ENCODE assay signal across 8 cellular contexts in genomic region chr17:2101448-2102257, GRCh38. TPM values are rescaled to one million over a fixed set of nuclear protein-coding genes. Genes with fewer than 3 reads are reported as not detected.
DNase-seq lines count a peak whose midpoint lies in the region; ATAC-seq, FAIRE-seq and TF ChIP-seq lines count a peak whose summit lies in the region.

No MANE protein-coding gene starts in this region.

- intact Hi-C loops in pancreas (cut with DNase I) = no loop called here

- no peaks in the 10 kb centered on the region for H3K4me1 ChIP-seq in pancreas

- no peak for TF ChIP-seq POLR2A in GM12892 (IDR thresholded peaks at IDR 0.05; ENCODE audit: low read depth, low read length)

- no peak overlapping the region for H3K4me3 ChIP-seq in pancreas
- H3K4me3 ChIP-seq in coronary artery = no peak overlapping the region

- DNase-seq in GM12892 (ENCODE audit: insufficient read length) (no peak), astrocyte of the hippocampus (ENCODE audit: low read depth, low spot score) (peak; percentile 78), pancreas (peak; percentile 55 to 80 (median 72)), GOT3 (lab: John Stamatoyannopoulos, UW) (no peak), coronary artery (ENCODE audit: low spot score) (no peak)

- 54 to 64% methylated on average over 15 of the region's 15 CpGs for WGBS in pancreas, 2 donors

- no peaks in the 10 kb centered on the region for H3K36me3 ChIP-seq in pancreas

- H3K27me3 ChIP-seq in pancreas = no peaks in the 10 kb centered on the region

- ATAC-seq in pancreas (peak; percentile 66 to 84 (median 74)), HG03460 (IDR thresholded peaks at IDR 0.05; ENCODE audit: unreplicated experiment) (no peak), GM19035 (IDR thresholded peaks at IDR 0.05; ENCODE audit: unreplicated experiment) (no peak)

- no peaks in the 10 kb centered on the region for H3K9me3 ChIP-seq in pancreas

- peak overlapping the region in 2 of 4 donors; percentile 8 to 38 for H3K27ac ChIP-seq in pancreas
- H3K27ac ChIP-seq in coronary artery = no peak overlapping the region

- FAIRE-seq in GM12892 (lab: Jason Lieb, UNC) (peak; percentile 66), pancreas (lab: Jason Lieb, UNC) (peak; percentile 17)

- TF ChIP-seq CTCF in pancreas (IDR thresholded peaks at IDR 0.05) = no peak
- no peak for TF ChIP-seq CTCF in coronary artery (IDR thresholded peaks at IDR 0.05)

TF ChIP-seq in PFSK-1, 5 proteins besides CTCF, POLR2A, EP300 and RAD21:
- TF ChIP-seq FOXP2 (optimal IDR thresholded peaks at IDR 0.05; ENCODE audit: borderline replicate concordance, extremely low read depth, extremely low read length, insufficient read depth) (no peak), SIN3A (IDR thresholded peaks at IDR 0.05; ENCODE audit: borderline replicate concordance, insufficient read depth, low read length) (peak; percentile 46; the same call in 1 of the 2 replicates)

RNA-seq across cellular contexts. Expression of gene HIC1, which starts 46.8 kb away (rescaled TPM):
- 8.3 TPM for polyA plus RNA-seq in GM12892 (2012; ENCODE audit: missing spikeins)
- polyA plus RNA-seq in PFSK-1 (2012; ENCODE audit: insufficient read length, low read depth) = 49.7 TPM
- total RNA-seq in pancreas = 10 to 100 TPM in 2 of 6 donors, 1 to 10 TPM in 4; 1.0 to 15.8 (median 3.8) TPM
- polyA plus RNA-seq in pancreas = 1 to 10 TPM; 1.8 to 3.7 TPM

RNA-seq across cellular contexts. Expression of gene OVCA2, which starts 59.8 kb away (rescaled TPM):
- polyA plus RNA-seq in GM12892 (2012; ENCODE audit: missing spikeins) = 19.0 TPM
- 53.8 TPM for polyA plus RNA-seq in PFSK-1 (2012; ENCODE audit: insufficient read length, low read depth)
- total RNA-seq in pancreas = 10 to 100 TPM; 10.4 to 20.5 (median 17.9) TPM
- polyA plus RNA-seq in pancreas = 10 to 100 TPM; 46.3 to 79.3 TPM

Comparison
In these comparisons a context has a peak if more than half of its experiments do, and no peak if none do; other contexts are left out.
1. DNase-seq: peak in astrocyte of the hippocampus (single experiment) and pancreas (6 of 6); none in GM12892 (single experiment), GOT3 (single experiment) and coronary artery (single experiment).
2. ATAC-seq: peak in pancreas (4 of 4); none in HG03460 (single experiment) and GM19035 (single experiment).